ENCODE assay signal across 35 cellular contexts in the genomic region with DNA sequence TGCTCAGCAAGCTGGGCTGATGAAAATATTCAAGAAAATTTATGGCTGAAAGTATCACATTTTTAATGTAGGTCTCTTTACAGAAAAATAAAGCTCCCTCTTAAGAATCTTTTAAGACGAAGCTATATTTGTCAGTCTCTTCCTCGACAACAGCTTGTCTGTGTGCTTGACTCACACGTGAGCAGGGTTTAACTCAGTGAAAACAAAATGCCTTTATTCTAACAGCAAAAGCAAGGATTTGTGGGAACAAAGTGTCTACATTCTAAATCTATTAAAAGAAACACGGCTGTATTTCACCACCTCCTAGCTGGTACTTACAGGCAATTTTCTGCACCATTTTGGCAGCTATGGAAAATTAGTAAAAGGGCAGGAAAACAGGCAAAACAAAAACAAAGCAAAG.
DNase-seq lines count a peak whose midpoint lies in the region; ATAC-seq and TF ChIP-seq lines count a peak whose summit lies in the region.
"Had no signal": no experiment of that assay in that cellular context is flagged by ENCODE, and none has a peak within 500 bp of the region (broad histone marks: within the 10 kb centered on the region; RNA-seq: fewer than 3 reads in every experiment).

No MANE protein-coding gene starts in this region.

- CTCF ChIA-PET in Calu3 (lab: Charles Lee), result interaction anchor here (0.9 to 1.8 kb wide), 2 partner anchors 9 to 191 kb away, joined by 3 to 5 read pairs; no protein-coding TSS in a partner anchor

- H3K4me3 ChIP-seq in hepatocyte (no peak overlapping the region), right atrium auricular region (no peak overlapping the region)
- H3K4me3 ChIP-seq: heart left ventricle, lower lobe of right lung, MG63, pancreas, PC-9, tibial nerve had no signal

- H3K4me2 ChIP-seq in hepatocyte, result no peak overlapping the region
- H3K4me2 ChIP-seq: PC-9 had no signal

- no peak overlapping the region for H3K4me3 Mint-ChIP-seq in Calu3 (ENCODE audit: low read depth, unreplicated experiment)
- H3K4me3 Mint-ChIP-seq in activated T-helper 1 cell treated with anti-CD3 and anti-CD28 coated beads, Interleukin-12 subunit alpha, Interleukin-12 subunit beta, Interleukin-2, Interleukin-4 antibody, amounts not matched to agents 30 ng/mL and 10 ng/mL and 1 ng/mL, durations not matched to agents 14 hours and 24 hours and 36 hours, result no peak overlapping the region
- H3K4me3 Mint-ChIP-seq: activated CD8-positive, alpha-beta memory T cell treated with anti-CD3 and anti-CD28 coated beads, Interleukin-2, amount 10 ng/mL, durations not matched to agents 7 days and 5 days; activated T-cell treated with anti-CD3 and anti-CD28 coated beads, Interleukin-2, amount 50 U/mL, for 4 hours; B cell; CD4-positive, alpha-beta memory T cell; natural killer cell treated with Interleukin-12 subunit alpha and Interleukin-12 subunit beta and Interleukin-15 and Interleukin-18, amount 100 ng/mL, for 72 hours; T-helper 17 cell had no signal

- H3K4me1 ChIP-seq in hepatocyte (ENCODE audit: insufficient read depth), result no peaks in the 10 kb centered on the region
- peaks cover 0 to 3% of the 10 kb centered on the region in 2 donors for H3K4me1 ChIP-seq in right atrium auricular region
- H3K4me1 ChIP-seq: lower lobe of right lung, pancreas had no signal

- 60% methylated on average over 4 of the region's 4 CpGs for WGBS in hepatocyte (ENCODE audit: low lambda C conversion rate, missing lambda C conversion rate)

- no peaks in the 10 kb centered on the region for H3K27me3 Mint-ChIP-seq in Calu3 (ENCODE audit: unreplicated experiment)
- H3K27me3 Mint-ChIP-seq in activated T-helper 1 cell treated with anti-CD3 and anti-CD28 coated beads, Interleukin-12 subunit alpha, Interleukin-12 subunit beta, Interleukin-2, Interleukin-4 antibody, amounts not matched to agents 30 ng/mL and 10 ng/mL and 1 ng/mL, durations not matched to agents 14 hours and 24 hours and 36 hours (ENCODE audit: insufficient read depth), result no peaks in the 10 kb centered on the region
- H3K27me3 Mint-ChIP-seq: activated CD8-positive, alpha-beta memory T cell treated with anti-CD3 and anti-CD28 coated beads, Interleukin-2, amount 10 ng/mL, durations not matched to agents 7 days and 5 days; B cell; CD4-positive, alpha-beta memory T cell; T-helper 17 cell had no signal

- peaks cover 11% of the 10 kb centered on the region for H3K36me3 Mint-ChIP-seq in Calu3 (ENCODE audit: insufficient read depth, unreplicated experiment)
- peaks cover 32% of the 10 kb centered on the region for H3K36me3 Mint-ChIP-seq in activated T-helper 1 cell treated with anti-CD3 and anti-CD28 coated beads, Interleukin-12 subunit alpha, Interleukin-12 subunit beta, Interleukin-2, Interleukin-4 antibody, amounts not matched to agents 30 ng/mL and 10 ng/mL and 1 ng/mL, durations not matched to agents 14 hours and 24 hours and 36 hours (ENCODE audit: low read depth)

- H3K36me3 ChIP-seq in hepatocyte (replicated peaks; ENCODE audit: insufficient read depth, low read depth), result no peaks in the 10 kb centered on the region
- H3K36me3 ChIP-seq in right atrium auricular region, result no peaks in the 10 kb centered on the region
- H3K36me3 ChIP-seq: MG63, pancreas, tibial nerve had no signal

- H3K27ac ChIP-seq in angular gyrus (ENCODE audit: low read depth, low read length) (peak overlapping the region; percentile 86), hepatocyte (peak overlapping the region; percentile 18), right atrium auricular region (no peak overlapping the region)
- H3K27ac ChIP-seq: heart left ventricle, HL-60, lower lobe of right lung, pancreas, PC-9 had no signal

- BruUV-seq in Calu3 (replicated peaks; lab: Mats Ljungman, UMichigan), result no TSS peak

- no peak overlapping the region for H2AFZ ChIP-seq in hepatocyte
- H2AFZ ChIP-seq: PC-9 had no signal

- no peaks in the 10 kb centered on the region for H3K9me3 Mint-ChIP-seq in Calu3 (ENCODE audit: low read depth, unreplicated experiment)
- no peaks in the 10 kb centered on the region for H3K9me3 Mint-ChIP-seq in activated T-helper 1 cell treated with anti-CD3 and anti-CD28 coated beads, Interleukin-12 subunit alpha, Interleukin-12 subunit beta, Interleukin-2, Interleukin-4 antibody, amounts not matched to agents 30 ng/mL and 10 ng/mL and 1 ng/mL, durations not matched to agents 14 hours and 24 hours and 36 hours
- H3K9me3 Mint-ChIP-seq: activated T-cell treated with anti-CD3 and anti-CD28 coated beads, Interleukin-2, amount 50 U/mL, for 4 hours; CD4-positive, alpha-beta memory T cell; natural killer cell treated with Interleukin-12 subunit alpha and Interleukin-12 subunit beta and Interleukin-15 and Interleukin-18, amount 100 ng/mL, for 72 hours had no signal

- H3K27me3 ChIP-seq in hepatocyte, result no peaks in the 10 kb centered on the region
- H3K27me3 ChIP-seq in right atrium auricular region, result no peaks in the 10 kb centered on the region
- H3K27me3 ChIP-seq: MG63, pancreas had no signal

- peaks cover 40% of the 10 kb centered on the region for H3K4me1 Mint-ChIP-seq in Calu3 (ENCODE audit: low read depth, unreplicated experiment)
- peaks cover 49% of the 10 kb centered on the region for H3K4me1 Mint-ChIP-seq in activated T-helper 1 cell treated with anti-CD3 and anti-CD28 coated beads, Interleukin-12 subunit alpha, Interleukin-12 subunit beta, Interleukin-2, Interleukin-4 antibody, amounts not matched to agents 30 ng/mL and 10 ng/mL and 1 ng/mL, durations not matched to agents 14 hours and 24 hours and 36 hours (ENCODE audit: low read depth)
- H3K4me1 Mint-ChIP-seq: B cell had no signal

- H3K79me2 ChIP-seq in hepatocyte, result no peaks in the 10 kb centered on the region

- H3K27ac Mint-ChIP-seq in Calu3 (ENCODE audit: unreplicated experiment), result peak overlapping the region; percentile 57
- H3K27ac Mint-ChIP-seq in activated T-helper 1 cell treated with anti-CD3 and anti-CD28 coated beads, Interleukin-12 subunit alpha, Interleukin-12 subunit beta, Interleukin-2, Interleukin-4 antibody, amounts not matched to agents 30 ng/mL and 10 ng/mL and 1 ng/mL, durations not matched to agents 14 hours and 24 hours and 36 hours, result no peak overlapping the region
- H3K27ac Mint-ChIP-seq: activated CD8-positive, alpha-beta memory T cell treated with anti-CD3 and anti-CD28 coated beads, Interleukin-2, amount 10 ng/mL, durations not matched to agents 7 days and 5 days; B cell; natural killer cell treated with Interleukin-12 subunit alpha and Interleukin-12 subunit beta and Interleukin-15 and Interleukin-18, amount 100 ng/mL, for 72 hours; T-helper 17 cell had no signal

- no peak for ATAC-seq in GM21515 (IDR thresholded peaks at IDR 0.05; ENCODE audit: unreplicated experiment)
- ATAC-seq: activated CD4-positive, CD25-positive, alpha-beta regulatory T cell treated with anti-CD3 and anti-CD28 coated beads, Interleukin-2, amount 50 U/mL, for 24 hours; activated CD8-positive, alpha-beta memory T cell treated with anti-CD3 and anti-CD28 coated beads, Interleukin-2, amount 10 ng/mL, durations not matched to agents 7 days and 5 days; activated T-cell treated with anti-CD3 and anti-CD28 coated beads, Interleukin-2, amount 50 U/mL, for 4 hours; esophagus mucosa; heart left ventricle; lower lobe of right lung; natural killer cell treated with Interleukin-12 subunit alpha and Interleukin-12 subunit beta and Interleukin-15 and Interleukin-18, amount 100 ng/mL, for 72 hours; right cardiac atrium; Right ventricle myocardium inferior; T-helper 17 cell had no signal

- intact Hi-C loops in Calu3 (cut with micrococcal nuclease; ENCODE audit: unreplicated experiment), result no loop called here
- intact Hi-C loops in activated T-helper 1 cell treated with anti-CD3 and anti-CD28 coated beads, Interleukin-12 subunit alpha, Interleukin-12 subunit beta, Interleukin-2, Interleukin-4 antibody, amounts not matched to agents 30 ng/mL and 10 ng/mL and 1 ng/mL, durations not matched to agents 14 hours and 24 hours and 36 hours (cut with micrococcal nuclease), result no loop called here

- H3K9me3 ChIP-seq in hepatocyte (ENCODE audit: low read depth) (no peaks in the 10 kb centered on the region), right atrium auricular region (no peaks in the 10 kb centered on the region)
- H3K9me3 ChIP-seq: heart left ventricle, lower lobe of right lung, MG63, pancreas, tibial nerve had no signal

- H4K20me1 ChIP-seq in hepatocyte (ENCODE audit: insufficient read depth, poor library complexity, severe bottlenecking), result no peaks in the 10 kb centered on the region

- no peaks in the 10 kb centered on the region for H3K9me2 ChIP-seq in hepatocyte (replicated peaks; ENCODE audit: insufficient read depth)

- no peak for TF ChIP-seq CTCF in Calu3 (IDR thresholded peaks at IDR 0.05; ENCODE audit: unreplicated experiment)
- no peak for TF ChIP-seq CTCF in hepatocyte (IDR thresholded peaks at IDR 0.05; ENCODE audit: poor library complexity)
- TF ChIP-seq CTCF in right atrium auricular region (IDR thresholded peaks at IDR 0.05), result no peak

- DNase-seq in Calu3, result no peak
- no peak for DNase-seq in hepatocyte (ENCODE audit: low spot score)
- DNase-seq in pons (ENCODE audit: low spot score), result peak; percentile 75
- DNase-seq in NCI-H345 (lab: John Stamatoyannopoulos, UW), result no peak
- no peak for DNase-seq in right atrium auricular region (ENCODE audit: low spot score)
- DNase-seq in activated T-helper 1 cell treated with anti-CD3 and anti-CD28 coated beads, Interleukin-12 subunit alpha, Interleukin-12 subunit beta, Interleukin-2, Interleukin-4 antibody, amounts not matched to agents 30 ng/mL and 10 ng/mL and 1 ng/mL, durations not matched to agents 14 hours and 24 hours and 36 hours (ENCODE audit: low spot score), result no peak
- DNase-seq: activated CD4-positive, alpha-beta T cell treated with anti-CD3 and anti-CD28 coated beads, Interleukin-2, amount 50 U/mL, for 4 hours; activated CD8-positive, alpha-beta memory T cell treated with anti-CD3 and anti-CD28 coated beads, Interleukin-2, amount 10 ng/mL, durations not matched to agents 7 days and 5 days; activated naive CD4-positive, alpha-beta T cell; activated T-cell treated with anti-CD3 and anti-CD28 coated beads, Interleukin-2, amount 50 U/mL, for 4 hours; amniotic stem cell; CD4-positive, alpha-beta memory T cell; foreskin fibroblast; heart left ventricle; KBM-7; lower lobe of right lung; MG63; NCI-H1105 treated with DMSO at 0.1 percent for 48 hours; NCI-H2029; NCI-H524; PC-9; stimulated activated CD4-positive, alpha-beta T cell treated with anti-CD3 and anti-CD28 coated beads, Interleukin-1b, Interleukin-23, amount 100 ng/mL, for 48 hours; stimulated activated naive CD8-positive, alpha-beta T cell treated with anti-CD3 and anti-CD28 coated beads, Interleukin-15, Interleukin-2, amounts not matched to agents 100 U/mL and 50 U/mL, for 24 hours; T-helper 17 cell had no signal

Comparison
In these comparisons a context has a peak if more than half of its experiments do, and no peak if none do; other contexts are left out.
1. H3K27ac ChIP-seq: peak in angular gyrus (single experiment) and hepatocyte (single experiment); none in right atrium auricular region (0 of 2).